In the genomic region with DNA sequence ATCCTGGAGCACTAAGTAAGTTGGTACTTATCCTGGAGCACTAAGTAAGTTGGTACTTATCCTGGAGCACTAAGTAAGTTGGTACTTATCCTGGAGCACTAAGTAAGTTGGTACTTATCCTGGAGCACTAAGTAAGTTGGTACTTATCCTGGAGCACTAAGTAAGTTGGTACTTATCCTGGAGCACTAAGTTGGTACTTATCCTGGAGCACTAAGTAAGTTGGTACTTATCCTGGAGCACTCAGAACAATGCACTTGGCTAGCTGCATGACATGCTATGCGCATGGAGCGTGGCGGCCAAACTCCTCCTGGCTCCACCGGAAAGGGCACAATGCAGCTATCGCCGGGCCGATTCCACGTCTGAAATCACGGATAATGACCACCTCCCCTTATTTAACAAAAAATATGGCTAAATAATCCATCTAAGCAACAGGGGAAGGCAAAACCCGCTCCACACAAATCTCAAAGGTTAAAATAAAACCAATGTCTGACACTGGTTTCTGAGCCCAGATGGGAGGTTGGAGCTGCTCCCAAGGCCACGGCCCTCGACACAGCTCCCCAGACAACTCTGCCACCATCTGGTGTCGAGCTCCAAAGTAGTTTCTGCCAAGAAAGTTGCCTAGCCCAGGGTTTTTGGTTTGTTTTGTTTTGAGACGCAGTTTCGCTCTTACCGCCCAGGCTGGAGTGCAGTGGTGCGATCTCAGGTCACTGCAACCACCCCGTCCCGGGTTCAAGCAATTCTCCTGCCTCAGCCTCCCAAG, we compare ENCODE assay signal across 15 cellular contexts. TPM values are rescaled to one million over a fixed set of nuclear protein-coding genes. Genes with fewer than 3 reads are reported as not detected.
"Had no signal": no experiment of that assay in that cellular context is flagged by ENCODE, and none has a peak within 500 bp of the region (broad histone marks: within the 10 kb centered on the region; RNA-seq: fewer than 3 reads in every experiment).

No MANE protein-coding gene starts in this region.

RNA-seq across cellular contexts. Expression of a gene that starts 49.0 kb away (rescaled TPM):
- total RNA-seq: aorta; cardiac septum; cerebellum; esophagus muscularis mucosa; frontal cortex; left lung; lower lobe of right lung; mononuclear cell; natural killer cell; occipital lobe; posterior vena cava; T-helper 1 cell treated with Interleukin-12 subunit alpha and Interleukin-12 subunit beta and Interleukin-4 antibody, amounts not matched to agents 30 ng/mL and 1 ng/mL, for 36 hours; thyroid gland; upper lobe of left lung had no signal
- polyA plus RNA-seq: adipose tissue, aorta had no signal
